In the genomic region with DNA sequence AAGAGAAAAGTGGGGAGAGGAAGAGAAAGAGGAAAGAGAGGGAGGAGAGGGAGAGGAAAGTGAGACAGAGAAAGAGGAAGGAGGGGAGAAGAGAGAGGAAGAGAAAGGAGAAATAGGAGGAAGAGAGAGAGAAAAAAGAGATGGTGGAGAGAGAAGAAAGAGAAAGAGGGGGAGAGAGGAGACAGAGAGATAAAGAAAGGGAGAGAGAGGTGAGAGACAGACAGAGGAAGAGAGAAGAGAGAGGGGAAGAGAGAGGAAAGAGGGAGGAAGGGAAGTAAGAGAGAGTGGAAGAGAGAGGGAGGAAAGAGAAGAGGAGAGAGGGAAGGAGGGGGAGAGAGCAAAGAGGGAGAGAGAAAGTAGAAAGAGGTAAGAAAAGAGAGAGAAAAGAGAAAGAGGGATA, we compare ENCODE assay signal across 2 cellular contexts.
TF ChIP-seq lines count a peak whose summit lies in the region.

No MANE protein-coding gene starts in this region.

TF ChIP-seq in HEK293, 187 proteins besides CTCF, POLR2A, EP300 and RAD21:
- TF ChIP-seq, protein P1, sequence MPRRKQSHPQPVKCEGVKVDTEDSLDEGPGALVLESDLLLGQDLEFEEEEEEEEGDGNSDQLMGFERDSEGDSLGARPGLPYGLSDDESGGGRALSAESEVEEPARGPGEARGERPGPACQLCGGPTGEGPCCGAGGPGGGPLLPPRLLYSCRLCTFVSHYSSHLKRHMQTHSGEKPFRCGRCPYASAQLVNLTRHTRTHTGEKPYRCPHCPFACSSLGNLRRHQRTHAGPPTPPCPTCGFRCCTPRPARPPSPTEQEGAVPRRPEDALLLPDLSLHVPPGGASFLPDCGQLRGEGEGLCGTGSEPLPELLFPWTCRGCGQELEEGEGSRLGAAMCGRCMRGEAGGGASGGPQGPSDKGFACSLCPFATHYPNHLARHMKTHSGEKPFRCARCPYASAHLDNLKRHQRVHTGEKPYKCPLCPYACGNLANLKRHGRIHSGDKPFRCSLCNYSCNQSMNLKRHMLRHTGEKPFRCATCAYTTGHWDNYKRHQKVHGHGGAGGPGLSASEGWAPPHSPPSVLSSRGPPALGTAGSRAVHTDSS (tag by site-specific recombination; IDR thresholded peaks at IDR 0.05) = no peak
- TF ChIP-seq ZNF426 (tag by site-specific recombination; IDR thresholded peaks at IDR 0.05) = no peak
- TF ChIP-seq ZNF366 (tag by site-specific recombination; conservative IDR thresholded peaks at IDR 0.05) = peak; percentile 73; the same call in 1 of the 2 replicates
- TF ChIP-seq ZNF707 (tag by site-specific recombination; IDR thresholded peaks at IDR 0.05) = no peak
- no peak for TF ChIP-seq ZIC2 (tag by site-specific recombination; IDR thresholded peaks at IDR 0.05)
- 0 out of 2 replicates have a peak, but pooled peaks have one; percentile 20 for TF ChIP-seq ZNF596 (tag by site-specific recombination; IDR thresholded peaks at IDR 0.05)
- no peak for TF ChIP-seq ZNF658 (tag by site-specific recombination; IDR thresholded peaks at IDR 0.05)
- TF ChIP-seq EGR2 (tag by site-specific recombination; IDR thresholded peaks at IDR 0.05; ENCODE audit: low read depth) = no peak
- no peak for TF ChIP-seq TRIM28 (IDR thresholded peaks at IDR 0.05; ENCODE audit: borderline replicate concordance, low read length)
- 0 out of 2 replicates have a peak, but pooled peaks have one; percentile 4 for TF ChIP-seq ZNF140 (tag by site-specific recombination; IDR thresholded peaks at IDR 0.05)
- no peak for TF ChIP-seq ZNF175 (tag by site-specific recombination; IDR thresholded peaks at IDR 0.05)
- peak; percentile 96 for TF ChIP-seq PRDM1 (tag by site-specific recombination; IDR thresholded peaks at IDR 0.05)

TF ChIP-seq in H1, 55 proteins besides CTCF, POLR2A, EP300 and RAD21:
- TF ChIP-seq HDAC6 (IDR thresholded peaks at IDR 0.05; ENCODE audit: low read depth, low read length) (no peak), SP4 (IDR thresholded peaks at IDR 0.05; ENCODE audit: low read length) (no peak), EZH2 (IDR thresholded peaks at IDR 0.05; ENCODE audit: low read depth, low read length, severe bottlenecking) (no peak), CTBP2 (IDR thresholded peaks at IDR 0.05; ENCODE audit: borderline replicate concordance, insufficient read depth, insufficient read length, low read length) (no peak), ASH2L (IDR thresholded peaks at IDR 0.05; ENCODE audit: low read length) (no peak), CHD2 (IDR thresholded peaks at IDR 0.05; ENCODE audit: low read length) (no peak), GABPA (IDR thresholded peaks at IDR 0.05; ENCODE audit: borderline replicate concordance, insufficient read depth, low read length) (no peak), JUND (IDR thresholded peaks at IDR 0.05; ENCODE audit: low read length) (no peak), PHF8 (conservative IDR thresholded peaks at IDR 0.05; ENCODE audit: low read depth, low read length) (no peak), GTF2F1 (IDR thresholded peaks at IDR 0.05; ENCODE audit: borderline replicate concordance, low read depth, low read length) (no peak), SIRT6 (IDR thresholded peaks at IDR 0.05; ENCODE audit: low read length) (no peak), SRF (IDR thresholded peaks at IDR 0.05; ENCODE audit: low read depth, low read length) (no peak), KDM1A (IDR thresholded peaks at IDR 0.05; ENCODE audit: borderline replicate concordance, low read length) (no peak), TBP (IDR thresholded peaks at IDR 0.05; ENCODE audit: low read depth, low read length) (no peak), FOSL1 (IDR thresholded peaks at IDR 0.05; ENCODE audit: insufficient read depth, low read depth, low read length) (no peak), SP2 (IDR thresholded peaks at IDR 0.05; ENCODE audit: low read length) (no peak), RNF2 (IDR thresholded peaks at IDR 0.05; ENCODE audit: borderline replicate concordance, low read depth, low read length, missing control alignments, poor library complexity, severe bottlenecking) (no peak), CBX8 (IDR thresholded peaks at IDR 0.05; ENCODE audit: borderline replicate concordance, low read depth, low read length) (no peak), JUN (IDR thresholded peaks at IDR 0.05; ENCODE audit: low read depth, low read length) (no peak)
- TF ChIP-seq, protein P2, sequence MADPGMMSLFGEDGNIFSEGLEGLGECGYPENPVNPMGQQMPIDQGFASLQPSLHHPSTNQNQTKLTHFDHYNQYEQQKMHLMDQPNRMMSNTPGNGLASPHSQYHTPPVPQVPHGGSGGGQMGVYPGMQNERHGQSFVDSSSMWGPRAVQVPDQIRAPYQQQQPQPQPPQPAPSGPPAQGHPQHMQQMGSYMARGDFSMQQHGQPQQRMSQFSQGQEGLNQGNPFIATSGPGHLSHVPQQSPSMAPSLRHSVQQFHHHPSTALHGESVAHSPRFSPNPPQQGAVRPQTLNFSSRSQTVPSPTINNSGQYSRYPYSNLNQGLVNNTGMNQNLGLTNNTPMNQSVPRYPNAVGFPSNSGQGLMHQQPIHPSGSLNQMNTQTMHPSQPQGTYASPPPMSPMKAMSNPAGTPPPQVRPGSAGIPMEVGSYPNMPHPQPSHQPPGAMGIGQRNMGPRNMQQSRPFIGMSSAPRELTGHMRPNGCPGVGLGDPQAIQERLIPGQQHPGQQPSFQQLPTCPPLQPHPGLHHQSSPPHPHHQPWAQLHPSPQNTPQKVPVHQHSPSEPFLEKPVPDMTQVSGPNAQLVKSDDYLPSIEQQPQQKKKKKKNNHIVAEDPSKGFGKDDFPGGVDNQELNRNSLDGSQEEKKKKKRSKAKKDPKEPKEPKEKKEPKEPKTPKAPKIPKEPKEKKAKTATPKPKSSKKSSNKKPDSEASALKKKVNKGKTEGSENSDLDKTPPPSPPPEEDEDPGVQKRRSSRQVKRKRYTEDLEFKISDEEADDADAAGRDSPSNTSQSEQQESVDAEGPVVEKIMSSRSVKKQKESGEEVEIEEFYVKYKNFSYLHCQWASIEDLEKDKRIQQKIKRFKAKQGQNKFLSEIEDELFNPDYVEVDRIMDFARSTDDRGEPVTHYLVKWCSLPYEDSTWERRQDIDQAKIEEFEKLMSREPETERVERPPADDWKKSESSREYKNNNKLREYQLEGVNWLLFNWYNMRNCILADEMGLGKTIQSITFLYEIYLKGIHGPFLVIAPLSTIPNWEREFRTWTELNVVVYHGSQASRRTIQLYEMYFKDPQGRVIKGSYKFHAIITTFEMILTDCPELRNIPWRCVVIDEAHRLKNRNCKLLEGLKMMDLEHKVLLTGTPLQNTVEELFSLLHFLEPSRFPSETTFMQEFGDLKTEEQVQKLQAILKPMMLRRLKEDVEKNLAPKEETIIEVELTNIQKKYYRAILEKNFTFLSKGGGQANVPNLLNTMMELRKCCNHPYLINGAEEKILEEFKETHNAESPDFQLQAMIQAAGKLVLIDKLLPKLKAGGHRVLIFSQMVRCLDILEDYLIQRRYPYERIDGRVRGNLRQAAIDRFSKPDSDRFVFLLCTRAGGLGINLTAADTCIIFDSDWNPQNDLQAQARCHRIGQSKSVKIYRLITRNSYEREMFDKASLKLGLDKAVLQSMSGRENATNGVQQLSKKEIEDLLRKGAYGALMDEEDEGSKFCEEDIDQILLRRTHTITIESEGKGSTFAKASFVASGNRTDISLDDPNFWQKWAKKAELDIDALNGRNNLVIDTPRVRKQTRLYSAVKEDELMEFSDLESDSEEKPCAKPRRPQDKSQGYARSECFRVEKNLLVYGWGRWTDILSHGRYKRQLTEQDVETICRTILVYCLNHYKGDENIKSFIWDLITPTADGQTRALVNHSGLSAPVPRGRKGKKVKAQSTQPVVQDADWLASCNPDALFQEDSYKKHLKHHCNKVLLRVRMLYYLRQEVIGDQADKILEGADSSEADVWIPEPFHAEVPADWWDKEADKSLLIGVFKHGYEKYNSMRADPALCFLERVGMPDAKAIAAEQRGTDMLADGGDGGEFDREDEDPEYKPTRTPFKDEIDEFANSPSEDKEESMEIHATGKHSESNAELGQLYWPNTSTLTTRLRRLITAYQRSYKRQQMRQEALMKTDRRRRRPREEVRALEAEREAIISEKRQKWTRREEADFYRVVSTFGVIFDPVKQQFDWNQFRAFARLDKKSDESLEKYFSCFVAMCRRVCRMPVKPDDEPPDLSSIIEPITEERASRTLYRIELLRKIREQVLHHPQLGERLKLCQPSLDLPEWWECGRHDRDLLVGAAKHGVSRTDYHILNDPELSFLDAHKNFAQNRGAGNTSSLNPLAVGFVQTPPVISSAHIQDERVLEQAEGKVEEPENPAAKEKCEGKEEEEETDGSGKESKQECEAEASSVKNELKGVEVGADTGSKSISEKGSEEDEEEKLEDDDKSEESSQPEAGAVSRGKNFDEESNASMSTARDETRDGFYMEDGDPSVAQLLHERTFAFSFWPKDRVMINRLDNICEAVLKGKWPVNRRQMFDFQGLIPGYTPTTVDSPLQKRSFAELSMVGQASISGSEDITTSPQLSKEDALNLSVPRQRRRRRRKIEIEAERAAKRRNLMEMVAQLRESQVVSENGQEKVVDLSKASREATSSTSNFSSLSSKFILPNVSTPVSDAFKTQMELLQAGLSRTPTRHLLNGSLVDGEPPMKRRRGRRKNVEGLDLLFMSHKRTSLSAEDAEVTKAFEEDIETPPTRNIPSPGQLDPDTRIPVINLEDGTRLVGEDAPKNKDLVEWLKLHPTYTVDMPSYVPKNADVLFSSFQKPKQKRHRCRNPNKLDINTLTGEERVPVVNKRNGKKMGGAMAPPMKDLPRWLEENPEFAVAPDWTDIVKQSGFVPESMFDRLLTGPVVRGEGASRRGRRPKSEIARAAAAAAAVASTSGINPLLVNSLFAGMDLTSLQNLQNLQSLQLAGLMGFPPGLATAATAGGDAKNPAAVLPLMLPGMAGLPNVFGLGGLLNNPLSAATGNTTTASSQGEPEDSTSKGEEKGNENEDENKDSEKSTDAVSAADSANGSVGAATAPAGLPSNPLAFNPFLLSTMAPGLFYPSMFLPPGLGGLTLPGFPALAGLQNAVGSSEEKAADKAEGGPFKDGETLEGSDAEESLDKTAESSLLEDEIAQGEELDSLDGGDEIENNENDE (IDR thresholded peaks at IDR 0.05; ENCODE audit: insufficient replicate concordance, low read length) = no peak
